In genomic region chr5:41414598-41414997, GRCh38 we compare ENCODE assay signal across 2 cellular contexts.
TF ChIP-seq lines count a peak whose summit lies in the region.

No MANE protein-coding gene starts in this region.

TF ChIP-seq in K562, 482 proteins besides CTCF, POLR2A, EP300 and RAD21 (continued from another document):
- 0 out of 2 replicates have a peak, but pooled peaks have one; percentile 36 for TF ChIP-seq JUNB (CRISPR knock-in tag; conservative IDR thresholded peaks at IDR 0.05)
- TF ChIP-seq SMARCA4 (IDR thresholded peaks at IDR 0.05), result peak; percentile 15; the same call in 1 of the 2 replicates
- TF ChIP-seq ZSCAN32 (CRISPR knock-in tag; IDR thresholded peaks at IDR 0.05), result peak; percentile 97
- no peak for TF ChIP-seq RBFOX2 (IDR thresholded peaks at IDR 0.05; ENCODE audit: low read depth, low read length)
- peak; percentile 63 for TF ChIP-seq MEIS2 (IDR thresholded peaks at IDR 0.05; ENCODE audit: partially characterized antibody)
- TF ChIP-seq DNMT1 (IDR thresholded peaks at IDR 0.05), result no peak
- no peak for TF ChIP-seq ZNF436 (CRISPR knock-in tag; IDR thresholded peaks at IDR 0.05)
- TF ChIP-seq KLF13 (tag; IDR thresholded peaks at IDR 0.05; ENCODE audit: borderline replicate concordance, low read depth), result no peak
- peak; percentile 82 for TF ChIP-seq ATF3 (IDR thresholded peaks at IDR 0.05)
- no peak for TF ChIP-seq ATF3 (CRISPR knock-in tag; conservative IDR thresholded peaks at IDR 0.05)
- TF ChIP-seq ZNF280B (CRISPR knock-in tag; IDR thresholded peaks at IDR 0.05), result no peak
- peak; percentile 79 for TF ChIP-seq JUND (IDR thresholded peaks at IDR 0.05; ENCODE audit: borderline replicate concordance, low read depth, low read length)
- TF ChIP-seq JUND (tag; IDR thresholded peaks at IDR 0.05; ENCODE audit: borderline replicate concordance, low read depth, low read length), result peak; percentile 54; the same call in 1 of the 3 replicates
- TF ChIP-seq SMAD3 (CRISPR knock-in tag; conservative IDR thresholded peaks at IDR 0.05), result no peak
- no peak for TF ChIP-seq SETDB1 (IDR thresholded peaks at IDR 0.05; ENCODE audit: low read length)
- no peak for TF ChIP-seq PBX2 (CRISPR knock-in tag; IDR thresholded peaks at IDR 0.05; ENCODE audit: low read depth)
- 0 out of 2 replicates have a peak, but pooled peaks have one; percentile 21 for TF ChIP-seq PBX2 (tag; conservative IDR thresholded peaks at IDR 0.05; ENCODE audit: low read depth)
- TF ChIP-seq FOSL1 (tag; conservative IDR thresholded peaks at IDR 0.05), result peak; percentile 91
- TF ChIP-seq KDM1A (IDR thresholded peaks at IDR 0.05), result no peak
- TF ChIP-seq PRPF4 (IDR thresholded peaks at IDR 0.05; ENCODE audit: insufficient read depth, low read depth, low read length, poor library complexity, severe bottlenecking), result no peak
- TF ChIP-seq IFI16 (CRISPR knock-in tag; IDR thresholded peaks at IDR 0.05), result no peak
- TF ChIP-seq CEBPG (CRISPR knock-in tag; IDR thresholded peaks at IDR 0.05), result no peak
- TF ChIP-seq CEBPG (tag; conservative IDR thresholded peaks at IDR 0.05 in 1 of 2, IDR thresholded peaks at IDR 0.05 in 1 of 2), result peak; percentile 47 to 80; a peak in 3 of 4 replicates
- TF ChIP-seq ATF4 (CRISPR knock-in tag; IDR thresholded peaks at IDR 0.05), result peak; percentile 74; the same call in 1 of the 2 replicates

TF ChIP-seq in HepG2, 621 proteins besides CTCF, POLR2A, EP300 and RAD21 (continued from another document and continues in another):
- TF ChIP-seq TFE3 (CRISPR knock-in tag; IDR thresholded peaks at IDR 0.05) (no peak), ZBTB40 (IDR thresholded peaks at IDR 0.05) (no peak), ZBTB40 (CRISPR knock-in tag; IDR thresholded peaks at IDR 0.05) (no peak), ATF4 (CRISPR knock-in tag; IDR thresholded peaks at IDR 0.05) (peak in 1 of 2 experiments; percentile 96; a peak in 2 of 4 replicates), ZBED4 (CRISPR knock-in tag; IDR thresholded peaks at IDR 0.05; ENCODE audit: borderline replicate concordance) (no peak), IRF1 (CRISPR knock-in tag; IDR thresholded peaks at IDR 0.05; ENCODE audit: low read depth) (no peak), HMG20A (CRISPR knock-in tag; IDR thresholded peaks at IDR 0.05; ENCODE audit: borderline replicate concordance) (peak; percentile 25; the same call in 1 of the 2 replicates), ZNF569 (CRISPR knock-in tag; IDR thresholded peaks at IDR 0.05; ENCODE audit: borderline replicate concordance) (no peak), CEBPG (CRISPR knock-in tag; IDR thresholded peaks at IDR 0.05) (peak; percentile 83), TCF7 (IDR thresholded peaks at IDR 0.05; ENCODE audit: low read depth) (no peak), ZNF232 (CRISPR knock-in tag; IDR thresholded peaks at IDR 0.05; ENCODE audit: borderline replicate concordance) (no peak), AKNA (CRISPR knock-in tag; IDR thresholded peaks at IDR 0.05; ENCODE audit: borderline replicate concordance) (no peak), ZNF879 (CRISPR knock-in tag; IDR thresholded peaks at IDR 0.05) (no peak), NCOA2 (CRISPR knock-in tag; IDR thresholded peaks at IDR 0.05) (peak; percentile 45; the same call in 1 of the 2 replicates)
